1 cellular context compared by ENCODE assay signal in genomic region chr4:182807346-182807745, GRCh38.
TF ChIP-seq lines count a peak whose summit lies in the region.

No MANE protein-coding gene starts in this region.

TF ChIP-seq in GM12878, 131 proteins besides CTCF, POLR2A, EP300 and RAD21 (continued from another document):
- no peak for TF ChIP-seq SMAD5 (IDR thresholded peaks at IDR 0.05; ENCODE audit: low read depth)
- TF ChIP-seq NR2F1 (conservative IDR thresholded peaks at IDR 0.05) = no peak
- TF ChIP-seq ETV6 (conservative IDR thresholded peaks at IDR 0.05 in 1 of 2, IDR thresholded peaks at IDR 0.05 in 1 of 2; ENCODE audit: borderline replicate concordance in 1 of 2, low read depth in 1 of 2) = no peak
- no peak for TF ChIP-seq CUX1 (IDR thresholded peaks at IDR 0.05; ENCODE audit: insufficient replicate concordance, low read depth, low read length)
- TF ChIP-seq PKNOX1 (IDR thresholded peaks at IDR 0.05) = no peak
- TF ChIP-seq ATF3 (IDR thresholded peaks at IDR 0.05; ENCODE audit: borderline replicate concordance, extremely low read depth, low read depth, low read length) = no peak
- no peak for TF ChIP-seq BCL11A (IDR thresholded peaks at IDR 0.05; ENCODE audit: low read depth, low read length)
